Comparison of ENCODE assay signal across 1 cellular context in the genomic region with DNA sequence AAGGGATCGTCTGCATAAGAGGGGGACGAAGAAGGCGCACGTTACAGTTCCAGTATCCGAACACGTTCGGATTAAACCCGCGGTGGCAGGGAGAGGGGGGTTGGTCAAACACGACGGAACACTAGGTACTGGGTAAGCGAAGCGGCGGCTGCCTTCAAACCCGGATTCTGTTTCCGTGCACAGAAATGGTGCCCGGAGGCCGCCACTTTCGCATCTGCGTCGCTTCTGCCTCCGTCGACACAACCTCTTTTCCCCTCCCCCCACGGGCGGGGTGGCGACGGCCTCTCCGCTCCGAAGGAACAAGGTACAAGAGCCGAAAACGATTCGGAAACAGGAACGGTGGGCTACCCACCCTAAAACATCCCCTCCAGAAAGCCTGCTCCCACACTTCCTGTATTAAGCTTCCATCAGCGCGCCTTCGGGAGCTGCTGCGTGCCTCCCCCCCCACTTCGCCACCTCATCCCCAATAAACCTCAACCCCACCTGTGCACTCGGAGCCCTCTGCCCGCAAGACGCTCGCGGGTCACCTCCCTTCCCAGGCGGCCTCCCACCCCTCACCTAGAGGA.
TF ChIP-seq lines count a peak whose summit lies in the region.

No MANE protein-coding gene starts in this region.

TF ChIP-seq in GM23338, 12 proteins besides CTCF, POLR2A, EP300 and RAD21 (continued from another document):
- TF ChIP-seq ZNF462 (CRISPR knock-in tag; IDR thresholded peaks at IDR 0.05) (no peak), NANOG (IDR thresholded peaks at IDR 0.05; ENCODE audit: borderline replicate concordance) (no peak), POLR2AphosphoS5 (IDR thresholded peaks at IDR 0.05; ENCODE audit: low read depth) (no peak), ZNF331 (CRISPR knock-in tag; IDR thresholded peaks at IDR 0.05; ENCODE audit: low read depth) (no peak), EZH2phosphoT487 (IDR thresholded peaks at IDR 0.05; ENCODE audit: unreplicated experiment) (no peak), REST (IDR thresholded peaks at IDR 0.05; ENCODE audit: unreplicated experiment) (no peak), EZH2 (IDR thresholded peaks at IDR 0.05; ENCODE audit: low read depth, unreplicated experiment) (no peak), JUNB (IDR thresholded peaks at IDR 0.05; ENCODE audit: unreplicated experiment) (no peak)
- TF ChIP-seq, protein P1, sequence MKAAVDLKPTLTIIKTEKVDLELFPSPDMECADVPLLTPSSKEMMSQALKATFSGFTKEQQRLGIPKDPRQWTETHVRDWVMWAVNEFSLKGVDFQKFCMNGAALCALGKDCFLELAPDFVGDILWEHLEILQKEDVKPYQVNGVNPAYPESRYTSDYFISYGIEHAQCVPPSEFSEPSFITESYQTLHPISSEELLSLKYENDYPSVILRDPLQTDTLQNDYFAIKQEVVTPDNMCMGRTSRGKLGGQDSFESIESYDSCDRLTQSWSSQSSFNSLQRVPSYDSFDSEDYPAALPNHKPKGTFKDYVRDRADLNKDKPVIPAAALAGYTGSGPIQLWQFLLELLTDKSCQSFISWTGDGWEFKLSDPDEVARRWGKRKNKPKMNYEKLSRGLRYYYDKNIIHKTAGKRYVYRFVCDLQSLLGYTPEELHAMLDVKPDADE (IDR thresholded peaks at IDR 0.05), result no peak
